ENCODE assay signal across 16 cellular contexts in genomic region chr6:112883095-112883494, GRCh38.
"Had no signal": no experiment of that assay in that cellular context is flagged by ENCODE, and none has a peak within 500 bp of the region (broad histone marks: within the 10 kb centered on the region; RNA-seq: fewer than 3 reads in every experiment).

No MANE protein-coding gene starts in this region.

- H3K4me3 ChIP-seq: breast epithelium, left ventricle myocardium inferior had no signal

- H3K27me3 ChIP-seq: breast epithelium had no signal

- ATAC-seq: activated naive CD4-positive, alpha-beta T cell treated with anti-CD3 and anti-CD28 coated beads, Interleukin-2, amount 50 U/mL, for 72 hours; activated T-cell treated with anti-CD3 and anti-CD28 coated beads, Interleukin-2, amount 50 U/mL, for 72 hours; effector memory CD8-positive, alpha-beta T cell; stimulated activated memory B cell treated with anti-CD40 and anti-IgM and Interleukin-4, amounts not matched to agents 10 μg/mL and 1 μg/mL and 100 μg/mL, for 72 hours had no signal

- H3K9me3 ChIP-seq: breast epithelium, left ventricle myocardium inferior had no signal

- DNase-seq: activated CD4-positive, alpha-beta T cell treated with anti-CD3 and anti-CD28 coated beads, Interleukin-2, amount 10 ng/mL, durations not matched to agents 7 days and 5 days; activated CD8-positive, alpha-beta memory T cell treated with anti-CD3 and anti-CD28 coated beads, Interleukin-2, amount 50 U/mL, for 48 hours; activated gamma-delta T cell; activated T-cell treated with anti-CD3 and anti-CD28 coated beads, Interleukin-2, amount 50 U/mL, for 72 hours; amniotic stem cell; dermis blood vessel endothelial cell; effector memory CD8-positive, alpha-beta T cell; hypothalamus; left ventricle myocardium inferior; nephron progenitor cell; stimulated activated CD4-positive, alpha-beta T cell treated with anti-CD3 and anti-CD28 coated beads, Interleukin-12 subunit alpha, Interleukin-12 subunit beta, amount 100 ng/mL, for 4 hours; stimulated activated CD4-positive, alpha-beta T cell treated with anti-CD3 and anti-CD28 coated beads, Interleukin-2, amount 100 ng/mL, for 24 hours had no signal

- H3K4me1 ChIP-seq: breast epithelium, left ventricle myocardium inferior had no signal

- H3K27ac ChIP-seq: breast epithelium, epithelial cell of prostate, left ventricle myocardium inferior had no signal

- H3K36me3 ChIP-seq: breast epithelium, left ventricle myocardium inferior had no signal
